1 cellular context compared by ENCODE assay signal in the genomic region with DNA sequence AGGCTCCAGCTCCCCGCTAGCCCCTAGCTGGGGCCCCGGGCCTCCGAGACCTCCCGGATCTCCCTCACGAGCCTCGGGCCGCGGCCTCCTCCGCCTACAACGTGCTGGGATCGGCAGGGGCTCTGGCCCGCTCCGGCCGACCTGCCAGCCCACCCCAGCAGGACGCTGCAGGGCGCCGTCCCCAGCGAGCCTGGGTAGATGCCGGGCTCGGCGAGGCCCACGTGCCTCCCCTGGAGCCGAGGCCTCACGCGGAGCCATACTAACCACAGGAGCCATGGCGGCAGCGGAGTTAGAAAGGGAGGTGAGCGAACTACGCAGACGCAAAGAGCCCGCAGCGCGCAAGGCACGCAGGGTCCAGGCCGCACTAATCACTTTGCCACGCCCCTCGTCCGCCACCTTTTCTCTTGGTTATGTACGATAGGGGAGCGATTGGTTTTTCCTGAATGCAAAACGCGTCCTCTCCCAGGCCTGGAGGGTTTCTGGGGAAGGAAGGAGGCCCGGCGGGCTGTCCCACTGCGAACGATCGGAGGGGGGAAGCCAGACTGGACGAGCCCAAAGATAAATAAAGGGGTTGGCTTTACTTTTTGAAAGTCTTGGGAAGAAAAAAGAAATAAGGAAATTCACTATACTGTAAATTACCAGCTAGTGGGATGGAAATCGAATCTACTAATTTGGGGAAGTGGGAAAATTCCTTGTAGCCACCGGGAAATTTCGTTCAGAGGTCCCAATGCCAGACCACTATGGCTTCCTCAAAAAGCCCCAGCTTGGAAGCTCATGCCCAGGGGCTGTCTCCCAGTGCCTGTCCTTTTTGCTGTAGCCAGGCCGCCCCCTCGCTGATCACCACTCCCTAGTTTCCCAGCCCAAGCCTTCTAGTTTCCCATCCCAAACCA.
TF ChIP-seq lines count a peak whose summit lies in the region.

RPL22 (minus strand) TSS at position 298 of the 890 bp plus-strand sequence; CDS start at position 276, 22 bp downstream.

TF ChIP-seq in HepG2, 621 proteins besides CTCF, POLR2A, EP300 and RAD21 (continued from another document and continues in another):
- TF ChIP-seq, protein P1, sequence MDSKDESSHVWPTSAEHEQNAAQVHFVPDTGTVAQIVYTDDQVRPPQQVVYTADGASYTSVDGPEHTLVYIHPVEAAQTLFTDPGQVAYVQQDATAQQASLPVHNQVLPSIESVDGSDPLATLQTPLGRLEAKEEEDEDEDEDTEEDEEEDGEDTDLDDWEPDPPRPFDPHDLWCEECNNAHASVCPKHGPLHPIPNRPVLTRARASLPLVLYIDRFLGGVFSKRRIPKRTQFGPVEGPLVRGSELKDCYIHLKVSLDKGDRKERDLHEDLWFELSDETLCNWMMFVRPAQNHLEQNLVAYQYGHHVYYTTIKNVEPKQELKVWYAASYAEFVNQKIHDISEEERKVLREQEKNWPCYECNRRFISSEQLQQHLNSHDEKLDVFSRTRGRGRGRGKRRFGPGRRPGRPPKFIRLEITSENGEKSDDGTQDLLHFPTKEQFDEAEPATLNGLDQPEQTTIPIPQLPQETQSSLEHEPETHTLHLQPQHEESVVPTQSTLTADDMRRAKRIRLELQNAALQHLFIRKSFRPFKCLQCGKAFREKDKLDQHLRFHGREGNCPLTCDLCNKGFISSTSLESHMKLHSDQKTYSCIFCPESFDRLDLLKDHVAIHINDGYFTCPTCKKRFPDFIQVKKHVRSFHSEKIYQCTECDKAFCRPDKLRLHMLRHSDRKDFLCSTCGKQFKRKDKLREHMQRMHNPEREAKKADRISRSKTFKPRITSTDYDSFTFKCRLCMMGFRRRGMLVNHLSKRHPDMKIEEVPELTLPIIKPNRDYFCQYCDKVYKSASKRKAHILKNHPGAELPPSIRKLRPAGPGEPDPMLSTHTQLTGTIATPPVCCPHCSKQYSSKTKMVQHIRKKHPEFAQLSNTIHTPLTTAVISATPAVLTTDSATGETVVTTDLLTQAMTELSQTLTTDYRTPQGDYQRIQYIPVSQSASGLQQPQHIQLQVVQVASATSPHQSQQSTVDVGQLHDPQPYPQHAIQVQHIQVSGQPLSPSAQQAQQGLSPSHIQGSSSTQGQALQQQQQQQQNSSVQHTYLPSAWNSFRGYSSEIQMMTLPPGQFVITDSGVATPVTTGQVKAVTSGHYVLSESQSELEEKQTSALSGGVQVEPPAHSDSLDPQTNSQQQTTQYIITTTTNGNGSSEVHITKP (CRISPR knock-in tag; IDR thresholded peaks at IDR 0.05; ENCODE audit: low read depth): peak; percentile 100
- TF ChIP-seq KLF6 (CRISPR knock-in tag; IDR thresholded peaks at IDR 0.05) (no peak; the same call in 1 of the 2 replicates), ZNF292 (CRISPR knock-in tag; IDR thresholded peaks at IDR 0.05; ENCODE audit: borderline replicate concordance, low read depth) (no peak), ZFP1 (CRISPR knock-in tag; IDR thresholded peaks at IDR 0.05) (no peak), IRF2 (CRISPR knock-in tag; IDR thresholded peaks at IDR 0.05) (peak; percentile 90), SATB2 (CRISPR knock-in tag; IDR thresholded peaks at IDR 0.05) (peak; percentile 92; the same call in 1 of the 2 replicates), ZNF839 (CRISPR knock-in tag; IDR thresholded peaks at IDR 0.05; ENCODE audit: borderline replicate concordance) (no peak), ZNF18 (CRISPR knock-in tag; IDR thresholded peaks at IDR 0.05; ENCODE audit: insufficient replicate concordance) (peak; percentile 24), NR2F6 (IDR thresholded peaks at IDR 0.05) (no peak), NR2F6 (CRISPR knock-in tag; IDR thresholded peaks at IDR 0.05) (no peak; the same call in none of the 2 replicates), LCORL (IDR thresholded peaks at IDR 0.05) (no peak), LCORL (CRISPR knock-in tag; IDR thresholded peaks at IDR 0.05) (no peak; the same call in 1 of the 2 replicates), MEIS2 (CRISPR knock-in tag; IDR thresholded peaks at IDR 0.05) (peak; percentile 75; the same call in 1 of the 2 replicates), ZNF879 (CRISPR knock-in tag; IDR thresholded peaks at IDR 0.05) (peak; percentile 87), REL (CRISPR knock-in tag; conservative IDR thresholded peaks at IDR 0.05) (0 out of 2 replicates have a peak, but pooled peaks have one; percentile 47), HMGA1 (CRISPR knock-in tag; conservative IDR thresholded peaks at IDR 0.05) (no peak), ZNF773 (CRISPR knock-in tag; IDR thresholded peaks at IDR 0.05; ENCODE audit: borderline replicate concordance) (0 out of 2 replicates have a peak, but pooled peaks have one; percentile 46), ZNF317 (CRISPR knock-in tag; IDR thresholded peaks at IDR 0.05) (no peak; the same call in 1 of the 2 replicates), ZNF234 (CRISPR knock-in tag; conservative IDR thresholded peaks at IDR 0.05) (0 out of 2 replicates have a peak, but pooled peaks have one; percentile 24), ZNF549 (CRISPR knock-in tag; IDR thresholded peaks at IDR 0.05) (no peak), ZNF432 (CRISPR knock-in tag; IDR thresholded peaks at IDR 0.05; ENCODE audit: borderline replicate concordance) (no peak), KDM2A (CRISPR knock-in tag; IDR thresholded peaks at IDR 0.05; ENCODE audit: borderline replicate concordance, low read depth) (peak; percentile 95), ZNF280B (CRISPR knock-in tag; IDR thresholded peaks at IDR 0.05; ENCODE audit: borderline replicate concordance) (peak; percentile 47; the same call in 1 of the 2 replicates), ZNF501 (CRISPR knock-in tag; IDR thresholded peaks at IDR 0.05) (peak; percentile 93), PRMT3 (CRISPR knock-in tag; IDR thresholded peaks at IDR 0.05; ENCODE audit: borderline replicate concordance, low read depth) (peak; percentile 27; the same call in 1 of the 2 replicates), ZNF878 (CRISPR knock-in tag; IDR thresholded peaks at IDR 0.05) (peak; percentile 79), ZNF232 (CRISPR knock-in tag; IDR thresholded peaks at IDR 0.05; ENCODE audit: borderline replicate concordance) (peak; percentile 54; the same call in 1 of the 2 replicates), FOXO4 (CRISPR knock-in tag; conservative IDR thresholded peaks at IDR 0.05) (0 out of 2 replicates have a peak, but pooled peaks have one; percentile 96), ZNF263 (CRISPR knock-in tag; IDR thresholded peaks at IDR 0.05) (peak; percentile 53), KAT7 (CRISPR knock-in tag; IDR thresholded peaks at IDR 0.05; ENCODE audit: borderline replicate concordance) (peak; percentile 98), YEATS2 (CRISPR knock-in tag; IDR thresholded peaks at IDR 0.05; ENCODE audit: borderline replicate concordance) (peak; percentile 98), YY1 (IDR thresholded peaks at IDR 0.05; ENCODE audit: insufficient read depth, insufficient replicate concordance, low read depth, low read length) (peak; percentile 93), ZEB1 (IDR thresholded peaks at IDR 0.05; ENCODE audit: insufficient replicate concordance, low read depth) (no peak), KLF15 (CRISPR knock-in tag; IDR thresholded peaks at IDR 0.05; ENCODE audit: borderline replicate concordance) (peak; percentile 68; the same call in 1 of the 2 replicates), ZNF616 (CRISPR knock-in tag; IDR thresholded peaks at IDR 0.05; ENCODE audit: low read depth) (peak; percentile 72; the same call in 1 of the 2 replicates), RFXANK (CRISPR knock-in tag; IDR thresholded peaks at IDR 0.05) (no peak), ZNF335 (CRISPR knock-in tag; IDR thresholded peaks at IDR 0.05) (peak; percentile 84), ARNT (IDR thresholded peaks at IDR 0.05) (no peak), ZNF75D (CRISPR knock-in tag; IDR thresholded peaks at IDR 0.05; ENCODE audit: borderline replicate concordance) (no peak), PRPF4 (IDR thresholded peaks at IDR 0.05; ENCODE audit: low read depth, low read length, poor library complexity, severe bottlenecking) (no peak), TFE3 (CRISPR knock-in tag; IDR thresholded peaks at IDR 0.05) (no peak), ZBTB3 (CRISPR knock-in tag; IDR thresholded peaks at IDR 0.05; ENCODE audit: borderline replicate concordance, low read depth) (0 out of 2 replicates have a peak, but pooled peaks have one; percentile 79), ZSCAN21 (CRISPR knock-in tag; IDR thresholded peaks at IDR 0.05; ENCODE audit: borderline replicate concordance) (peak; percentile 89; the same call in 1 of the 2 replicates), NR2F2 (IDR thresholded peaks at IDR 0.05; ENCODE audit: borderline replicate concordance, low read depth) (no peak; the same call in 1 of the 2 replicates)
- TF ChIP-seq, protein P2, sequence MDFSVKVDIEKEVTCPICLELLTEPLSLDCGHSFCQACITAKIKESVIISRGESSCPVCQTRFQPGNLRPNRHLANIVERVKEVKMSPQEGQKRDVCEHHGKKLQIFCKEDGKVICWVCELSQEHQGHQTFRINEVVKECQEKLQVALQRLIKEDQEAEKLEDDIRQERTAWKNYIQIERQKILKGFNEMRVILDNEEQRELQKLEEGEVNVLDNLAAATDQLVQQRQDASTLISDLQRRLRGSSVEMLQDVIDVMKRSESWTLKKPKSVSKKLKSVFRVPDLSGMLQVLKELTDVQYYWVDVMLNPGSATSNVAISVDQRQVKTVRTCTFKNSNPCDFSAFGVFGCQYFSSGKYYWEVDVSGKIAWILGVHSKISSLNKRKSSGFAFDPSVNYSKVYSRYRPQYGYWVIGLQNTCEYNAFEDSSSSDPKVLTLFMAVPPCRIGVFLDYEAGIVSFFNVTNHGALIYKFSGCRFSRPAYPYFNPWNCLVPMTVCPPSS (IDR thresholded peaks at IDR 0.05): no peak
- TF ChIP-seq, protein P3, sequence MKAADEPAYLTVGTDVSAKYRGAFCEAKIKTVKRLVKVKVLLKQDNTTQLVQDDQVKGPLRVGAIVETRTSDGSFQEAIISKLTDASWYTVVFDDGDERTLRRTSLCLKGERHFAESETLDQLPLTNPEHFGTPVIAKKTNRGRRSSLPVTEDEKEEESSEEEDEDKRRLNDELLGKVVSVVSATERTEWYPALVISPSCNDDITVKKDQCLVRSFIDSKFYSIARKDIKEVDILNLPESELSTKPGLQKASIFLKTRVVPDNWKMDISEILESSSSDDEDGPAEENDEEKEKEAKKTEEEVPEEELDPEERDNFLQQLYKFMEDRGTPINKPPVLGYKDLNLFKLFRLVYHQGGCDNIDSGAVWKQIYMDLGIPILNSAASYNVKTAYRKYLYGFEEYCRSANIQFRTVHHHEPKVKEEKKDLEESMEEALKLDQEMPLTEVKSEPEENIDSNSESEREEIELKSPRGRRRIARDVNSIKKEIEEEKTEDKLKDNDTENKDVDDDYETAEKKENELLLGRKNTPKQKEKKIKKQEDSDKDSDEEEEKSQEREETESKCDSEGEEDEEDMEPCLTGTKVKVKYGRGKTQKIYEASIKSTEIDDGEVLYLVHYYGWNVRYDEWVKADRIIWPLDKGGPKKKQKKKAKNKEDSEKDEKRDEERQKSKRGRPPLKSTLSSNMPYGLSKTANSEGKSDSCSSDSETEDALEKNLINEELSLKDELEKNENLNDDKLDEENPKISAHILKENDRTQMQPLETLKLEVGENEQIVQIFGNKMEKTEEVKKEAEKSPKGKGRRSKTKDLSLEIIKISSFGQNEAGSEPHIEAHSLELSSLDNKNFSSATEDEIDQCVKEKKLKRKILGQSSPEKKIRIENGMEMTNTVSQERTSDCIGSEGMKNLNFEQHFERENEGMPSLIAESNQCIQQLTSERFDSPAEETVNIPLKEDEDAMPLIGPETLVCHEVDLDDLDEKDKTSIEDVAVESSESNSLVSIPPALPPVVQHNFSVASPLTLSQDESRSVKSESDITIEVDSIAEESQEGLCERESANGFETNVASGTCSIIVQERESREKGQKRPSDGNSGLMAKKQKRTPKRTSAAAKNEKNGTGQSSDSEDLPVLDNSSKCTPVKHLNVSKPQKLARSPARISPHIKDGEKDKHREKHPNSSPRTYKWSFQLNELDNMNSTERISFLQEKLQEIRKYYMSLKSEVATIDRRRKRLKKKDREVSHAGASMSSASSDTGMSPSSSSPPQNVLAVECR (CRISPR knock-in tag; IDR thresholded peaks at IDR 0.05; ENCODE audit: borderline replicate concordance): peak; percentile 96
